In the genomic region with DNA sequence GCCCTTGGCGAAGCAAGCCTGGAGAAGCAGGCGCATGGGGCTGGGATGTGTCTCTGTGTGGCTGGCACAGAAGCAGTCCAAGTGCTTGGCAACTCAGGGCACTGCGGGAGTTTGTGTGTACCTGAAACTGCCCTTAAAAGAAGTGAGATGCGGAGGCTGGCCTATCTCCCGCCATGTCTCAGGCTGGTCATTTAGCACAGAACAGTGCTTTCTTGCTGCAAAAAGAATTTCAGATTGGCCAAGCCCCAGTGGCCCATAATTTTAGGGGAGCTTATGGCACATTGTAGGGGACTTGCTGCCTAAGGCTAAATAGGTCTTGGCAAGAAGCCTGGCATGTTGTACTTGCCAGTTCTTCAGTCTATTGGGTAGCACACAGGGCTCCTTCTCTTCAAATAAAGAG, we compare ENCODE assay signal across 22 cellular contexts. TPM values are rescaled to one million over a fixed set of nuclear protein-coding genes. Genes with fewer than 3 reads are reported as not detected.
A peak's percentile ranks its signal among the peaks of the same experiment; 100 is the strongest.
DNase-seq lines count a peak whose midpoint lies in the region; ATAC-seq and TF ChIP-seq lines count a peak whose summit lies in the region.
"Had no signal": no experiment of that assay in that cellular context is flagged by ENCODE, and none has a peak within 500 bp of the region (broad histone marks: within the 10 kb centered on the region; RNA-seq: fewer than 3 reads in every experiment).

No MANE protein-coding gene starts in this region.

- H3K4me3 ChIP-seq in mucosa of rectum (ENCODE audit: low read length in 2 of 2) (peak overlapping the region in 1 of 2 donors; percentile 8), tibial nerve (no peak overlapping the region), neural progenitor cell (no peak overlapping the region)
- H3K4me3 ChIP-seq: dorsolateral prefrontal cortex, SJSA1, vagina had no signal

- CTCF ChIA-PET in Calu3 (lab: Charles Lee): interaction anchor here (0.6 to 5.5 kb wide), 3 partner anchors 12 to 52 kb away, joined by 3 to 50 read pairs (median 4); no protein-coding TSS in a partner anchor
- CTCF ChIA-PET in activated CD4-positive, alpha-beta memory T cell treated with anti-CD3 and anti-CD28 coated beads, Interleukin-2, amount 10 ng/mL, durations not matched to agents 7 days and 5 days (lab: Charles Lee): no interaction called here

- no peaks in the 10 kb centered on the region for H3K79me2 ChIP-seq in neural progenitor cell (ENCODE audit: low read depth)

- H3K9me3 ChIP-seq in mucosa of rectum (ENCODE audit: control insufficient read depth in 2 of 2, low read length in 2 of 2): no peaks in the 10 kb centered on the region
- H3K9me3 ChIP-seq in tibial nerve: no peaks in the 10 kb centered on the region
- H3K9me3 ChIP-seq in neural progenitor cell (ENCODE audit: low read depth): no peaks in the 10 kb centered on the region
- H3K9me3 ChIP-seq: SJSA1, vagina had no signal

- no peaks in the 10 kb centered on the region for H3K9me3 Mint-ChIP-seq in Calu3 (ENCODE audit: low read depth, unreplicated experiment)
- H3K9me3 Mint-ChIP-seq in neural progenitor cell: no peaks in the 10 kb centered on the region
- H3K9me3 Mint-ChIP-seq in activated CD4-positive, alpha-beta memory T cell treated with anti-CD3 and anti-CD28 coated beads, Interleukin-2, amount 10 ng/mL, durations not matched to agents 7 days and 5 days: no peaks in the 10 kb centered on the region
- H3K9me3 Mint-ChIP-seq: IgD-negative memory B cell; nephron progenitor cell; stimulated activated memory B cell treated with anti-CD40 and anti-IgM and Interleukin-4, amounts not matched to agents 10 μg/mL and 1 μg/mL and 100 μg/mL, for 72 hours had no signal

- ATAC-seq in HG03442 (IDR thresholded peaks at IDR 0.05; ENCODE audit: unreplicated experiment): no peak
- ATAC-seq: stimulated activated memory B cell treated with anti-CD40 and anti-IgM and Interleukin-4, amounts not matched to agents 10 μg/mL and 1 μg/mL and 100 μg/mL, for 72 hours had no signal

- H4K20me1 ChIP-seq in neural progenitor cell (ENCODE audit: low read depth): no peaks in the 10 kb centered on the region

- no peak for TF ChIP-seq POLR2A in tibial nerve (IDR thresholded peaks at IDR 0.05)

- 63 to 65% methylated on average over 5 of the region's 5 CpGs for WGBS in tibial nerve, 2 donors

- H3K36me3 Mint-ChIP-seq in Calu3 (ENCODE audit: insufficient read depth, unreplicated experiment) (peaks cover 86% of the 10 kb centered on the region), neural progenitor cell (no peaks in the 10 kb centered on the region)
- H3K36me3 Mint-ChIP-seq in activated CD4-positive, alpha-beta memory T cell treated with anti-CD3 and anti-CD28 coated beads, Interleukin-2, amount 10 ng/mL, durations not matched to agents 7 days and 5 days (ENCODE audit: low read depth): peaks cover 2% of the 10 kb centered on the region
- H3K36me3 Mint-ChIP-seq: IgD-negative memory B cell; stimulated activated memory B cell treated with anti-CD40 and anti-IgM and Interleukin-4, amounts not matched to agents 10 μg/mL and 1 μg/mL and 100 μg/mL, for 72 hours had no signal

- H3K27ac ChIP-seq in 22Rv1 (peak overlapping the region; percentile 99), mucosa of rectum (ENCODE audit: low read depth in 2 of 2, low read length in 2 of 2) (peak overlapping the region; percentile 91 to 94), tibial nerve (no peak overlapping the region), neural progenitor cell (no peak overlapping the region)
- H3K27ac ChIP-seq: HL-60, SJSA1, vagina had no signal

- H3K27ac Mint-ChIP-seq in Calu3 (ENCODE audit: unreplicated experiment) (peak overlapping the region; percentile 63), neural progenitor cell (no peak overlapping the region)
- H3K27ac Mint-ChIP-seq in activated CD4-positive, alpha-beta memory T cell treated with anti-CD3 and anti-CD28 coated beads, Interleukin-2, amount 10 ng/mL, durations not matched to agents 7 days and 5 days: no peak overlapping the region
- H3K27ac Mint-ChIP-seq: IgD-negative memory B cell; nephron progenitor cell; stimulated activated memory B cell treated with anti-CD40 and anti-IgM and Interleukin-4, amounts not matched to agents 10 μg/mL and 1 μg/mL and 100 μg/mL, for 72 hours had no signal

- H3K4me2 ChIP-seq in neural progenitor cell: no peak overlapping the region

- H3K4me1 ChIP-seq in mucosa of rectum (ENCODE audit: control insufficient read depth in 2 of 2, insufficient read depth in 2 of 2, low read length in 2 of 2) (peaks cover 66 to 84% of the 10 kb centered on the region in 2 donors), tibial nerve (peaks cover 0 to 20% (median 4%) of the 10 kb centered on the region in 4 donors), neural progenitor cell (peaks cover 21% of the 10 kb centered on the region)
- H3K4me1 ChIP-seq: SJSA1 had no signal

- intact Hi-C loops in Calu3 (cut with micrococcal nuclease; ENCODE audit: unreplicated experiment): no loop called here

- peaks cover 90% of the 10 kb centered on the region for H3K4me1 Mint-ChIP-seq in Calu3 (ENCODE audit: low read depth, unreplicated experiment)
- peaks cover 13% of the 10 kb centered on the region for H3K4me1 Mint-ChIP-seq in neural progenitor cell
- H3K4me1 Mint-ChIP-seq in activated CD4-positive, alpha-beta memory T cell treated with anti-CD3 and anti-CD28 coated beads, Interleukin-2, amount 10 ng/mL, durations not matched to agents 7 days and 5 days: peaks cover 15% of the 10 kb centered on the region

- no peak overlapping the region for H2AFZ ChIP-seq in neural progenitor cell (replicated peaks)

- BruUV-seq in Calu3 (replicated peaks; lab: Mats Ljungman, UMichigan): no TSS peak

- peaks cover 8% of the 10 kb centered on the region for H3F3A ChIP-seq in neural progenitor cell (ENCODE audit: low read depth)

- TF ChIP-seq CTCF in 22Rv1 (IDR thresholded peaks at IDR 0.05) (no peak), Calu3 (IDR thresholded peaks at IDR 0.05; ENCODE audit: unreplicated experiment) (no peak), tibial nerve (IDR thresholded peaks at IDR 0.05) (no peak), neural progenitor cell (IDR thresholded peaks at IDR 0.05) (no peak)

- peak overlapping the region; percentile 41 for H3K4me3 Mint-ChIP-seq in Calu3 (ENCODE audit: low read depth, unreplicated experiment)
- H3K4me3 Mint-ChIP-seq in neural progenitor cell: no peak overlapping the region
- H3K4me3 Mint-ChIP-seq in activated CD4-positive, alpha-beta memory T cell treated with anti-CD3 and anti-CD28 coated beads, Interleukin-2, amount 10 ng/mL, durations not matched to agents 7 days and 5 days: no peak overlapping the region
- H3K4me3 Mint-ChIP-seq: IgD-negative memory B cell; nephron progenitor cell; stimulated activated memory B cell treated with anti-CD40 and anti-IgM and Interleukin-4, amounts not matched to agents 10 μg/mL and 1 μg/mL and 100 μg/mL, for 72 hours had no signal

- H3K27me3 ChIP-seq in mucosa of rectum (ENCODE audit: control insufficient read depth in 2 of 2, insufficient read depth in 2 of 2, low read length in 2 of 2) (no peaks in the 10 kb centered on the region), tibial nerve (peaks cover 0 to 7% of the 10 kb centered on the region in 2 donors), neural progenitor cell (no peaks in the 10 kb centered on the region)
- H3K27me3 ChIP-seq: dorsolateral prefrontal cortex, SJSA1, vagina had no signal

- no peaks in the 10 kb centered on the region for H3K27me3 Mint-ChIP-seq in Calu3 (ENCODE audit: unreplicated experiment)
- H3K27me3 Mint-ChIP-seq in neural progenitor cell (ENCODE audit: insufficient read depth, low read depth): peaks cover 5% of the 10 kb centered on the region
- peaks cover 36% of the 10 kb centered on the region for H3K27me3 Mint-ChIP-seq in activated CD4-positive, alpha-beta memory T cell treated with anti-CD3 and anti-CD28 coated beads, Interleukin-2, amount 10 ng/mL, durations not matched to agents 7 days and 5 days
- H3K27me3 Mint-ChIP-seq: stimulated activated memory B cell treated with anti-CD40 and anti-IgM and Interleukin-4, amounts not matched to agents 10 μg/mL and 1 μg/mL and 100 μg/mL, for 72 hours had no signal

- H3K9ac ChIP-seq in mucosa of rectum (ENCODE audit: low read depth in 1 of 2, low read length in 2 of 2): peak overlapping the region in 1 of 2 donors; percentile 61
- no peak overlapping the region for H3K9ac ChIP-seq in neural progenitor cell

- TF ChIP-seq EP300 in tibial nerve (IDR thresholded peaks at IDR 0.05): no peak

- DNase-seq in Calu3 (no peak), cerebellar cortex (ENCODE audit: low spot score) (peak; percentile 20), tibial nerve (ENCODE audit: low spot score in 2 of 2) (no peak), neural progenitor cell (ENCODE audit: low spot score) (no peak)
- no peak for DNase-seq in activated CD4-positive, alpha-beta memory T cell treated with anti-CD3 and anti-CD28 coated beads, Interleukin-2, amount 10 ng/mL, durations not matched to agents 7 days and 5 days
- DNase-seq: erythroblast, H7, NCI-H2107, NCI-H526, nephron progenitor cell, retina, T-helper 2 cell had no signal

- no peaks in the 10 kb centered on the region for H3K36me3 ChIP-seq in mucosa of rectum (ENCODE audit: control insufficient read depth in 2 of 2, insufficient read depth in 2 of 2, low read length in 2 of 2)
- no peaks in the 10 kb centered on the region for H3K36me3 ChIP-seq in tibial nerve
- no peaks in the 10 kb centered on the region for H3K36me3 ChIP-seq in neural progenitor cell
- H3K36me3 ChIP-seq: SJSA1, vagina had no signal

- POLR2A ChIA-PET in activated CD4-positive, alpha-beta memory T cell treated with anti-CD3 and anti-CD28 coated beads, Interleukin-2, amount 10 ng/mL, durations not matched to agents 7 days and 5 days (lab: Charles Lee): no interaction called here

RNA-seq across cellular contexts. Expression of gene EHF, which starts 16.4 kb away (rescaled TPM):
- total RNA-seq in Calu3 (2022) (286 and 299 TPM in 2 replicates), tibial nerve (under 1 TPM in 1 of 4 donors, not detected in 3; 0.22 TPM), neural progenitor cell (ENCODE audit: low replicate concordance) (0.12 TPM in 1 of 2 replicates, not detected in the other)
- not detected for total RNA-seq in activated CD4-positive, alpha-beta memory T cell treated with anti-CD3 and anti-CD28 coated beads, Interleukin-2, amount 10 ng/mL, durations not matched to agents 7 days and 5 days
- total RNA-seq: lung microvascular endothelial cell, SJSA1 had no signal

Comparison
In these comparisons a context has a peak if more than half of its experiments do, and no peak if none do; other contexts are left out.
1. H3K27ac ChIP-seq: peak in 22Rv1 (single experiment) and mucosa of rectum (2 of 2); none in tibial nerve (0 of 4) and neural progenitor cell (single experiment).
2. RNA of gene EHF, which starts 16.4 kb away (total RNA-seq): 286 to 299 TPM in Calu3; not detected in activated CD4-positive, alpha-beta memory T cell treated with anti-CD3 and anti-CD28 coated beads, Interleukin-2, amount 10 ng/mL, durations not matched to agents 7 days and 5 days, 0.22 TPM in tibial nerve and 0.12 TPM in neural progenitor cell; every median in the first group is over 100 times any median in the second.